ENCODE assay signal across 28 cellular contexts in genomic region chr22:47750086-47750485, GRCh38.
"Had no signal": no experiment of that assay in that cellular context is flagged by ENCODE, and none has a peak within 500 bp of the region (broad histone marks: within the 10 kb centered on the region; RNA-seq: fewer than 3 reads in every experiment).

No MANE protein-coding gene starts in this region.

- H3K27ac ChIP-seq: brain microvascular endothelial cell, coronary artery, dorsolateral prefrontal cortex, WERI-Rb-1 had no signal

- DNase-seq: activated B cell treated with CpG ODN at 0.5 μM for 24 hours; activated CD4-positive, alpha-beta T cell treated with anti-CD3 and anti-CD28 coated beads for 48 hours; activated CD4-positive, alpha-beta T cell treated with anti-CD3 and anti-CD28 coated beads, Interleukin-2, amount 50 U/mL, for 1 hour; activated CD4-positive, alpha-beta T cell treated with anti-CD3 and anti-CD28 coated beads, Interleukin-2, amount 50 U/mL, for 48 hours; activated CD8-positive, alpha-beta memory T cell treated with anti-CD3 and anti-CD28 coated beads for 24 hours; activated CD8-positive, alpha-beta T cell treated with anti-CD3 and anti-CD28 coated beads for 36 hours; activated effector memory CD4-positive, alpha-beta T cell treated with Interleukin-2 at 50 U/mL for 16 hours; activated gamma-delta T cell treated with Interleukin-2 at 50 U/mL for 16 hours; activated naive CD4-positive, alpha-beta T cell treated with anti-CD3 and anti-CD28 coated beads, Interleukin-2, amount 50 U/mL, for 16 hours; activated naive CD4-positive, alpha-beta T cell treated with Interleukin-2 at 50 U/mL for 16 hours; activated T-cell treated with anti-CD3 and anti-CD28 coated beads, Interleukin-2, amount 50 U/mL, for 4 hours; amniotic stem cell; brain microvascular endothelial cell; dorsolateral prefrontal cortex; effector memory CD4-positive, alpha-beta T cell; endodermal cell; foreskin fibroblast; head of caudate nucleus; T1000; WERI-Rb-1 had no signal

- H3K27me3 ChIP-seq: brain microvascular endothelial cell had no signal

- H3K4me3 Mint-ChIP-seq: activated B cell treated with CpG ODN at 0.5 μM for 24 hours; activated CD8-positive, alpha-beta T cell treated with anti-CD3 and anti-CD28 coated beads for 36 hours; activated naive CD8-positive, alpha-beta T cell; activated T-cell treated with anti-CD3 and anti-CD28 coated beads, Interleukin-2, amount 50 U/mL, for 4 hours; activated T-helper 17 cell treated with anti-CD3 and anti-CD28 coated beads, Interleukin-2, amount 50 U/mL, for 72 hours; central memory CD8-positive, alpha-beta T cell; dendritic cell treated with granulocyte-macrophage colony-stimulating factor and Interleukin-4, amounts not matched to agents 40 ng/mL and 50 ng/mL, for 4 days; endodermal cell; T-helper 2 cell treated with Interferon-gamma antibody and Interleukin-4, amounts not matched to agents 5 μg/mL and 100 μg/mL, for 36 hours had no signal

- ATAC-seq: activated CD4-positive, CD25-positive, alpha-beta regulatory T cell treated with anti-CD3 and anti-CD28 coated beads, Interleukin-2, amount 50 U/mL, for 24 hours; activated CD8-positive, alpha-beta T cell treated with anti-CD3 and anti-CD28 coated beads for 36 hours; activated T-cell treated with anti-CD3 and anti-CD28 coated beads, Interleukin-2, amount 50 U/mL, for 4 hours; activated T-helper 17 cell treated with anti-CD3 and anti-CD28 coated beads, Interleukin-2, amount 50 U/mL, for 72 hours; esophagus mucosa had no signal

- H3K27ac Mint-ChIP-seq: activated B cell treated with CpG ODN at 0.5 μM for 24 hours; activated CD8-positive, alpha-beta T cell treated with anti-CD3 and anti-CD28 coated beads for 36 hours; activated naive CD8-positive, alpha-beta T cell; activated T-helper 17 cell treated with anti-CD3 and anti-CD28 coated beads, Interleukin-2, amount 50 U/mL, for 72 hours; dendritic cell treated with granulocyte-macrophage colony-stimulating factor and Interleukin-4, amounts not matched to agents 40 ng/mL and 50 ng/mL, for 4 days; endodermal cell; T-helper 2 cell treated with Interferon-gamma antibody and Interleukin-4, amounts not matched to agents 5 μg/mL and 100 μg/mL, for 36 hours had no signal

- H3K27me3 Mint-ChIP-seq: dendritic cell treated with granulocyte-macrophage colony-stimulating factor and Interleukin-4, amounts not matched to agents 40 ng/mL and 50 ng/mL, for 4 days had no signal

- H3K36me3 Mint-ChIP-seq: activated naive CD8-positive, alpha-beta T cell had no signal

- H3K4me3 ChIP-seq: coronary artery, dorsolateral prefrontal cortex had no signal

- H3K4me1 Mint-ChIP-seq: activated B cell treated with CpG ODN at 0.5 μM for 24 hours; activated T-helper 17 cell treated with anti-CD3 and anti-CD28 coated beads, Interleukin-2, amount 50 U/mL, for 72 hours; central memory CD8-positive, alpha-beta T cell; endodermal cell had no signal

- H3K36me3 ChIP-seq: brain microvascular endothelial cell, WERI-Rb-1 had no signal
